Comparison of ENCODE assay signal across 1 cellular context in genomic region chr10:7488418-7488829, GRCh38.
TF ChIP-seq lines count a peak whose summit lies in the region.

No MANE protein-coding gene starts in this region.

TF ChIP-seq in HEK293, 187 proteins besides CTCF, POLR2A, EP300 and RAD21 (continued from another document):
- TF ChIP-seq ZBTB20 (tag by site-specific recombination; IDR thresholded peaks at IDR 0.05) (no peak), ZBTB48 (tag by site-specific recombination; IDR thresholded peaks at IDR 0.05) (no peak), ZNF629 (tag by site-specific recombination; IDR thresholded peaks at IDR 0.05) (peak; percentile 36; the same call in 1 of the 2 replicates), ZNF660 (tag by site-specific recombination; IDR thresholded peaks at IDR 0.05) (0 out of 2 replicates have a peak, but pooled peaks have one; percentile 39), ZNF610 (tag by site-specific recombination; IDR thresholded peaks at IDR 0.05; ENCODE audit: borderline replicate concordance) (peak; percentile 26; the same call in 1 of the 2 replicates), ZNF558 (tag by site-specific recombination; IDR thresholded peaks at IDR 0.05) (0 out of 2 replicates have a peak, but pooled peaks have one; percentile 17), ZBTB49 (tag by site-specific recombination; IDR thresholded peaks at IDR 0.05; ENCODE audit: low read depth) (no peak), PRDM4 (tag by site-specific recombination; IDR thresholded peaks at IDR 0.05) (no peak)
- TF ChIP-seq, protein P1, sequence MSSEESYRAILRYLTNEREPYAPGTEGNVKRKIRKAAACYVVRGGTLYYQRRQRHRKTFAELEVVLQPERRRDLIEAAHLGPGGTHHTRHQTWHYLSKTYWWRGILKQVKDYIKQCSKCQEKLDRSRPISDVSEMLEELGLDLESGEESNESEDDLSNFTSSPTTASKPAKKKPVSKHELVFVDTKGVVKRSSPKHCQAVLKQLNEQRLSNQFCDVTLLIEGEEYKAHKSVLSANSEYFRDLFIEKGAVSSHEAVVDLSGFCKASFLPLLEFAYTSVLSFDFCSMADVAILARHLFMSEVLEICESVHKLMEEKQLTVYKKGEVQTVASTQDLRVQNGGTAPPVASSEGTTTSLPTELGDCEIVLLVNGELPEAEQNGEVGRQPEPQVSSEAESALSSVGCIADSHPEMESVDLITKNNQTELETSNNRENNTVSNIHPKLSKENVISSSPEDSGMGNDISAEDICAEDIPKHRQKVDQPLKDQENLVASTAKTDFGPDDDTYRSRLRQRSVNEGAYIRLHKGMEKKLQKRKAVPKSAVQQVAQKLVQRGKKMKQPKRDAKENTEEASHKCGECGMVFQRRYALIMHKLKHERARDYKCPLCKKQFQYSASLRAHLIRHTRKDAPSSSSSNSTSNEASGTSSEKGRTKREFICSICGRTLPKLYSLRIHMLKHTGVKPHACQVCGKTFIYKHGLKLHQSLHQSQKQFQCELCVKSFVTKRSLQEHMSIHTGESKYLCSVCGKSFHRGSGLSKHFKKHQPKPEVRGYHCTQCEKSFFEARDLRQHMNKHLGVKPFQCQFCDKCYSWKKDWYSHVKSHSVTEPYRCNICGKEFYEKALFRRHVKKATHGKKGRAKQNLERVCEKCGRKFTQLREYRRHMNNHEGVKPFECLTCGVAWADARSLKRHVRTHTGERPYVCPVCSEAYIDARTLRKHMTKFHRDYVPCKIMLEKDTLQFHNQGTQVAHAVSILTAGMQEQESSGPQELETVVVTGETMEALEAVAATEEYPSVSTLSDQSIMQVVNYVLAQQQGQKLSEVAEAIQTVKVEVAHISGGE (tag by site-specific recombination; conservative IDR thresholded peaks at IDR 0.05; ENCODE audit: low read depth): no peak
- TF ChIP-seq, protein P2, sequence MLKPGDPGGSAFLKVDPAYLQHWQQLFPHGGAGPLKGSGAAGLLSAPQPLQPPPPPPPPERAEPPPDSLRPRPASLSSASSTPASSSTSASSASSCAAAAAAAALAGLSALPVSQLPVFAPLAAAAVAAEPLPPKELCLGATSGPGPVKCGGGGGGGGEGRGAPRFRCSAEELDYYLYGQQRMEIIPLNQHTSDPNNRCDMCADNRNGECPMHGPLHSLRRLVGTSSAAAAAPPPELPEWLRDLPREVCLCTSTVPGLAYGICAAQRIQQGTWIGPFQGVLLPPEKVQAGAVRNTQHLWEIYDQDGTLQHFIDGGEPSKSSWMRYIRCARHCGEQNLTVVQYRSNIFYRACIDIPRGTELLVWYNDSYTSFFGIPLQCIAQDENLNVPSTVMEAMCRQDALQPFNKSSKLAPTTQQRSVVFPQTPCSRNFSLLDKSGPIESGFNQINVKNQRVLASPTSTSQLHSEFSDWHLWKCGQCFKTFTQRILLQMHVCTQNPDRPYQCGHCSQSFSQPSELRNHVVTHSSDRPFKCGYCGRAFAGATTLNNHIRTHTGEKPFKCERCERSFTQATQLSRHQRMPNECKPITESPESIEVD (tag by site-specific recombination; IDR thresholded peaks at IDR 0.05): peak; percentile 61
